ENCODE assay signal across 8 cellular contexts in genomic region chr17:55735784-55736405, GRCh38. TPM values are rescaled to one million over a fixed set of nuclear protein-coding genes. Genes with fewer than 3 reads are reported as not detected.
DNase-seq lines count a peak whose midpoint lies in the region; ATAC-seq, FAIRE-seq and TF ChIP-seq lines count a peak whose summit lies in the region.

No MANE protein-coding gene starts in this region.

- H3K79me2 ChIP-seq in GM23248 (ENCODE audit: insufficient read depth) (no peaks in the 10 kb centered on the region), OCI-LY3 (ENCODE audit: low read length) (no peaks in the 10 kb centered on the region), K562 (ENCODE audit: control insufficient read depth, insufficient read depth, low read length) (no peaks in the 10 kb centered on the region)

- H3K9me2 ChIP-seq in GM23248 (ENCODE audit: insufficient read depth) = no peaks in the 10 kb centered on the region

- no peak overlapping the region for H2AFZ ChIP-seq in GM23248
- no peak overlapping the region for H2AFZ ChIP-seq in OCI-LY3 (ENCODE audit: low read depth, low read length)
- peak overlapping the region; percentile 72 for H2AFZ ChIP-seq in K562 (ENCODE audit: low read depth, low read length)

- H3K36me3 ChIP-seq in GM23248 (ENCODE audit: low read depth) (no peaks in the 10 kb centered on the region), OCI-LY3 (replicated peaks; ENCODE audit: low read depth, low read length) (no peaks in the 10 kb centered on the region), K562 (ENCODE audit: control insufficient read depth, insufficient read depth, low read length) (no peaks in the 10 kb centered on the region), right lobe of liver (no peaks in the 10 kb centered on the region)

- H3K9ac ChIP-seq in GM23248 (no peak overlapping the region), OCI-LY3 (ENCODE audit: low read length) (no peak overlapping the region), K562 (ENCODE audit: insufficient read depth in 1 of 2, low read depth in 2 of 2, low read length in 2 of 2) (no peak overlapping the region)

- peak; percentile 79 for TF ChIP-seq CTCF in OCI-LY3 (IDR thresholded peaks at IDR 0.05; ENCODE audit: low read depth, low read length)
- peak; percentile 60 to 74 (median 70) for TF ChIP-seq CTCF in K562 (IDR thresholded peaks at IDR 0.05 in 2 of 3, conservative IDR thresholded peaks at IDR 0.05 in 1 of 3; ENCODE audit: insufficient read depth in 2 of 3, low read depth in 1 of 3, low read length in 3 of 3)
- TF ChIP-seq CTCF in right lobe of liver (IDR thresholded peaks at IDR 0.05) = peak; percentile 68 to 72 (median 70)

- H3K9me3 ChIP-seq in GM23248 (ENCODE audit: low read depth) (no peaks in the 10 kb centered on the region), OCI-LY3 (ENCODE audit: insufficient read depth, low read length) (no peaks in the 10 kb centered on the region), K562 (replicated peaks; ENCODE audit: control insufficient read depth, insufficient read depth, low read depth, low read length) (no peaks in the 10 kb centered on the region), right lobe of liver (no peaks in the 10 kb centered on the region)

- in situ Hi-C loops in GM23248 (cut with MboI) = no loop called here
- in situ Hi-C loops in K562 (cut with MboI) = no loop called here

- 21 to 23% methylated on average over 5 of the region's 5 CpGs for WGBS in GM23248 (ENCODE audit: low coverage in 1 of 2, low lambda C conversion rate in 2 of 2, missing lambda C conversion rate in 2 of 2), 2 experiments
- 24% methylated on average over 5 of the region's 5 CpGs for WGBS in K562 (ENCODE audit: insufficient coverage, low coverage, missing lambda C conversion rate)
- WGBS in right lobe of liver (ENCODE audit: insufficient coverage, low coverage, low lambda C conversion rate, missing lambda C conversion rate) = 24% methylated on average over 5 of the region's 5 CpGs

- H3K27me3 ChIP-seq in GM23248 (replicated peaks; ENCODE audit: insufficient read depth) (no peaks in the 10 kb centered on the region), OCI-LY3 (ENCODE audit: low read depth, low read length) (peaks cover 48% of the 10 kb centered on the region), K562 (ENCODE audit: control insufficient read depth in 2 of 2, insufficient read depth in 2 of 2, low read length in 2 of 2) (no peaks in the 10 kb centered on the region), right lobe of liver (no peaks in the 10 kb centered on the region)

- no TSS peak for BruUV-seq in K562 (replicated peaks; lab: Mats Ljungman, UMichigan)

- TF ChIP-seq EP300 in K562 (IDR thresholded peaks at IDR 0.05; ENCODE audit: low read length) = no peak

- no peaks in the 10 kb centered on the region for H4K20me1 ChIP-seq in GM23248 (ENCODE audit: insufficient read depth)
- no peaks in the 10 kb centered on the region for H4K20me1 ChIP-seq in OCI-LY3 (ENCODE audit: insufficient read depth, low read length)
- H4K20me1 ChIP-seq in K562 (replicated peaks; ENCODE audit: control insufficient read depth, insufficient read depth, low read length) = no peaks in the 10 kb centered on the region

- POLR2A ChIA-PET in K562 (lab: Yijun Ruan, JAX) = interaction anchor here (0.5 to 2.8 kb wide), 2 partner anchors 10 to 13 kb away, joined by 3 to 12 read pairs; partner anchors contain the start of gene TMEM100

- DNase-seq in AML-193 (lab: John Stamatoyannopoulos, UW) (peak; percentile 70 to 78), GM23248 (peak; percentile 82), K562 (ENCODE audit: extremely low read depth in 1 of 4, low spot score in 3 of 4) (peak; percentile 27 to 83 (median 40)), right lobe of liver (peak in 1 of 3 donors; percentile 56), NCI-H1930 (lab: John Stamatoyannopoulos, UW) (no peak), NCI-H2081 (lab: John Stamatoyannopoulos, UW) (no peak)

- no peak for ATAC-seq in K562
- peak; percentile 18 to 21 (median 18) for ATAC-seq in right lobe of liver
- no peak for ATAC-seq in HG03196 (IDR thresholded peaks at IDR 0.05; ENCODE audit: unreplicated experiment)

- peak; percentile 52 for FAIRE-seq in K562 (lab: Jason Lieb, UNC)

- peak; percentile 41 to 60 for TF ChIP-seq RAD21 in K562 (CRISPR knock-in tag; conservative IDR thresholded peaks at IDR 0.05 in 1 of 2, IDR thresholded peaks at IDR 0.05 in 1 of 2)

- H3K27ac ChIP-seq in GM23248 = no peak overlapping the region
- H3K27ac ChIP-seq in OCI-LY3 (ENCODE audit: low read length) = no peak overlapping the region
- no peak overlapping the region; the same call in 2 of the 3 replicates for H3K27ac ChIP-seq in K562 (ENCODE audit: extremely low read depth, low read depth, low read length)
- H3K27ac ChIP-seq in right lobe of liver = no peak overlapping the region

- peaks cover 36% of the 10 kb centered on the region for H3F3A ChIP-seq in GM23248 (ENCODE audit: insufficient read depth)

- H3K4me1 ChIP-seq in GM23248 (ENCODE audit: insufficient read depth) (peaks cover 41% of the 10 kb centered on the region), OCI-LY3 (ENCODE audit: low read length) (peaks cover 20% of the 10 kb centered on the region), K562 (replicated peaks in 1 of 2; ENCODE audit: control insufficient read depth in 2 of 2, insufficient read depth in 2 of 2, low read length in 2 of 2) (peaks cover 25 to 63% of the 10 kb centered on the region in 2 experiments), right lobe of liver (peaks cover 0 to 32% (median 15%) of the 10 kb centered on the region in 4 donors)

- H3K9me1 ChIP-seq in K562 (ENCODE audit: control insufficient read depth, insufficient read depth, low read length) = peaks cover 3% of the 10 kb centered on the region

- intact Hi-C loops in K562 (cut with micrococcal nuclease) = loop anchor here (5.0 to 10.0 kb wide), 2 partner anchors 81 to 281 kb away; no protein-coding TSS in a partner anchor
- intact Hi-C loops in right lobe of liver (cut with DNase I) = no loop called here

- TF ChIP-seq POLR2A in K562 (conservative IDR thresholded peaks at IDR 0.05) = no peak
- no peak for TF ChIP-seq POLR2A in right lobe of liver (IDR thresholded peaks at IDR 0.05)

- H3K4me2 ChIP-seq in GM23248 (ENCODE audit: unreplicated experiment) = no peak overlapping the region
- no peak overlapping the region for H3K4me2 ChIP-seq in OCI-LY3 (ENCODE audit: low read length)
- H3K4me2 ChIP-seq in K562 (ENCODE audit: insufficient read depth, low read length) = no peak overlapping the region

- CTCF ChIA-PET in K562 (lab: Yijun Ruan, JAX; ENCODE audit: low intra/inter-chr PET ratio) = no interaction called here

- H3K4me3 ChIP-seq in GM23248 (no peak overlapping the region), OCI-LY3 (ENCODE audit: low read length) (no peak overlapping the region), K562 (no peak overlapping the region), right lobe of liver (no peak overlapping the region)

TF ChIP-seq in K562, 482 proteins besides CTCF, POLR2A, EP300 and RAD21 (continues in another document):
- TF ChIP-seq ARNT (IDR thresholded peaks at IDR 0.05) = 0 out of 4 replicates have a peak, but pooled peaks have one; percentile 40 to 49
- TF ChIP-seq ZFP36 (IDR thresholded peaks at IDR 0.05; ENCODE audit: low read depth, low read length, partially characterized antibody) = no peak

RNA-seq across cellular contexts. Expression of gene TMEM100, which starts 13.2 kb away (rescaled TPM):
- 0.76 TPM in 1 of 2 replicates, not detected in the other for total RNA-seq in GM23248 (2014; rRNA removed; shearing (Covaris generic))
- polyA plus RNA-seq in GM23248 (2016; fragmentation: Nextera tagmentation; extraction: Ambion mirVana) = 0.18 TPM in 1 of 2 replicates, not detected in the other
- total RNA-seq in K562 (2011; cell fraction: chromatin; rRNA removed; ENCODE audit: low replicate concordance) = not detected in 2 replicates
- total RNA-seq in K562 (2011; cell fraction: nucleolus; rRNA removed) = not detected in 2 replicates
- total RNA-seq in K562 (2011; cell fraction: nucleoplasm; rRNA removed) = 1.0 and 1.6 TPM in 2 replicates
- 0.08 and 0.50 TPM in 2 replicates for total RNA-seq in K562 (2014; rRNA removed)
- 0.16 and 0.22 TPM in 2 replicates for total RNA-seq in K562 (2014; rRNA removed; fragmentation: Illumina TruSeq; extraction: Trizol)
- 0.23 and 0.29 TPM in 2 replicates for total RNA-seq in K562 (2015; rRNA removed; fragmentation: Illumina TruSeq; extraction: Trizol)
- 0.20 and 0.34 TPM in 2 replicates for total RNA-seq in K562 (2021)
- 0.14 TPM in 1 of 2 replicates, not detected in the other for polyA plus RNA-seq in K562 (2011; rRNA removed)
- not detected in 2 replicates for polyA plus RNA-seq in K562 (2011; cell fraction: cytosol; rRNA removed)
- 0.25 TPM in 1 of 2 replicates, not detected in the other for polyA plus RNA-seq in K562 (2011; cell fraction: nucleus; rRNA removed)
- 0.40 and 0.76 TPM in 2 replicates for polyA plus RNA-seq in K562 (2012)
- 0.19 and 0.42 TPM in 2 replicates for polyA plus RNA-seq in K562 (2014; fragmentation: Illumina TruSeq; extraction: Trizol)
- under 1 TPM; 0.13 to 0.18 TPM for polyA plus RNA-seq in K562 (2014; fragmentation: Nextera tagmentation; extraction: Ambion mirVana)
- polyA plus RNA-seq in K562 (2014; rRNA removed) = 0.12 TPM in 1 of 2 replicates, not detected in the other
- 0.09 TPM in 1 of 2 replicates, not detected in the other for polyA minus RNA-seq in K562 (2011; rRNA and poly(A)+ RNA removed)
- not detected in 2 replicates for polyA minus RNA-seq in K562 (2011; cell fraction: cytosol; rRNA and poly(A)+ RNA removed)
- 0.56 TPM in 1 of 2 replicates, not detected in the other for polyA minus RNA-seq in K562 (2011; cell fraction: nucleus; rRNA and poly(A)+ RNA removed)
- total RNA-seq in right lobe of liver = 1 to 10 TPM; 1.8 to 8.3 (median 4.5) TPM

RNA-seq across cellular contexts. Expression of gene PCTP, which starts 15.0 kb away (rescaled TPM):
- total RNA-seq in GM23248 (2014; rRNA removed; shearing (Covaris generic)) = 6.9 and 13.2 TPM in 2 replicates
- polyA plus RNA-seq in GM23248 (2016; fragmentation: Nextera tagmentation; extraction: Ambion mirVana) = 7.9 and 8.0 TPM in 2 replicates
- 19.4 and 28.2 TPM in 2 replicates for total RNA-seq in K562 (2011; cell fraction: chromatin; rRNA removed; ENCODE audit: low replicate concordance)
- 14.7 and 19.2 TPM in 2 replicates for total RNA-seq in K562 (2011; cell fraction: nucleolus; rRNA removed)
- total RNA-seq in K562 (2011; cell fraction: nucleoplasm; rRNA removed) = 24.1 and 28.7 TPM in 2 replicates
- 39.8 and 41.2 TPM in 2 replicates for total RNA-seq in K562 (2014; rRNA removed)
- total RNA-seq in K562 (2014; rRNA removed; fragmentation: Illumina TruSeq; extraction: Trizol) = 42.7 and 43.3 TPM in 2 replicates
- 48.6 and 48.8 TPM in 2 replicates for total RNA-seq in K562 (2015; rRNA removed; fragmentation: Illumina TruSeq; extraction: Trizol)
- 33.1 and 33.8 TPM in 2 replicates for total RNA-seq in K562 (2021)
- polyA plus RNA-seq in K562 (2011; rRNA removed) = 53.4 and 62.3 TPM in 2 replicates
- 30.1 and 56.9 TPM in 2 replicates for polyA plus RNA-seq in K562 (2011; cell fraction: cytosol; rRNA removed)
- polyA plus RNA-seq in K562 (2011; cell fraction: nucleus; rRNA removed) = 18.4 and 28.6 TPM in 2 replicates
- 44.4 and 45.6 TPM in 2 replicates for polyA plus RNA-seq in K562 (2012)
- polyA plus RNA-seq in K562 (2014; fragmentation: Illumina TruSeq; extraction: Trizol) = 55.5 and 62.2 TPM in 2 replicates
- polyA plus RNA-seq in K562 (2014; fragmentation: Nextera tagmentation; extraction: Ambion mirVana) = 10 to 100 TPM; 10.9 to 12.4 TPM
- polyA plus RNA-seq in K562 (2014; rRNA removed) = 37.4 and 47.1 TPM in 2 replicates
- 53.5 and 54.3 TPM in 2 replicates for polyA minus RNA-seq in K562 (2011; rRNA and poly(A)+ RNA removed)
- 14.6 and 16.9 TPM in 2 replicates for polyA minus RNA-seq in K562 (2011; cell fraction: cytosol; rRNA and poly(A)+ RNA removed)
- polyA minus RNA-seq in K562 (2011; cell fraction: nucleus; rRNA and poly(A)+ RNA removed) = 15.3 and 29.4 TPM in 2 replicates
- 10 to 100 TPM; 27.4 to 82.6 (median 68.1) TPM for total RNA-seq in right lobe of liver

Comparison
In these comparisons a context has a peak if more than half of its experiments do, and no peak if none do; other contexts are left out.
1. DNase-seq: peak in AML-193 (2 of 2), GM23248 (single experiment) and K562 (4 of 4); none in NCI-H1930 (0 of 2) and NCI-H2081 (0 of 2).
2. ATAC-seq: peak in right lobe of liver (4 of 4); none in K562 (single experiment) and HG03196 (single experiment).
3. Peak in every context shown above with its lines, with median percentiles within 50 percentile points of each other: CTCF ChIP-seq.